Comparison of ENCODE assay signal across 9 cellular contexts in the genomic region with DNA sequence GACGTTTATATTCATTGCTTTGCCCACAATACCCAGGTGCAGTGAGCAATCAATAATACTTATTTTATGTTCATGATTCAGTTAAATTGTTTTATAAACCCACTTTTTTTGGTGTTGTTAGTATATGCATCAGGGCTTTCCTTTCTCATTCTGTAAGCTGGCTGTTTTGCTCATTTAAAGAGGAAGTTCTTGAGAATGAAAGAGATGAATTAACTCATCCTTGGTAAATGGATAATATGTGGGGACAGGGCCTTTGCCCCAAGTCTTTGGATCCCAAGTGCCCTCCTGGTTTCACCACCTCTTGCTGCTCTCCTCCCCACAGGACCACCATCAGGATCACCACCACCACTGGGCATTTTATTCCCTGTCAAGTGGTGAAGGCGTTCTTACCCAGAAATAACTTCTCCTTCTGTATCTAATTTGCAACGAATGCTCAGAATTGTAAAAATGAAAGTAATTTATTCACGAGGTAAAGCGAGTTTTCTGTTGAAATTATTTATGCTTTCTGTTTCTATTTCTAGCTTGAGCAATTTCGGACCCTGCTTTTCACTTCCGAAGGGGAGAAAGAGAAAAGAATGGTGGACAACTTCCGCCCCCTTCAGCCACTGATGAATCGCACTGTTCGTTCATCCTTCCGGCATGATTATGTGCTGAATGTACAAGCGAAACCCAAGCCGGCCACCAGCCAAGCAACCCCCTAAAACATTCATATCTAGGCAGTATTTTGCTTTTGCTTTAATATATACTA. TPM values are rescaled to one million over a fixed set of nuclear protein-coding genes. Genes with fewer than 3 reads are reported as not detected.
A peak's percentile ranks its signal among the peaks of the same experiment; 100 is the strongest.
DNase-seq lines count a peak whose midpoint lies in the region; ATAC-seq and TF ChIP-seq lines count a peak whose summit lies in the region.
"Had no signal": no experiment of that assay in that cellular context is flagged by ENCODE, and none has a peak within 500 bp of the region (broad histone marks: within the 10 kb centered on the region; RNA-seq: fewer than 3 reads in every experiment).

No MANE protein-coding gene starts in this region.

- H3K36me3 Mint-ChIP-seq in activated naive CD8-positive, alpha-beta T cell treated with anti-CD3 and anti-CD28 coated beads, Interleukin-2, amount 50 U/mL, for 24 hours (ENCODE audit: low read depth), result peaks cover 12% of the 10 kb centered on the region

- no peak overlapping the region for H3K9ac ChIP-seq in mesendoderm (ENCODE audit: low read length)

- H2BK5ac ChIP-seq in mesendoderm (ENCODE audit: low read length), result no peak overlapping the region

- H3K79me1 ChIP-seq in mesendoderm (ENCODE audit: low read length), result no peaks in the 10 kb centered on the region

- H2BK15ac ChIP-seq in mesendoderm (replicated peaks; ENCODE audit: low read depth), result no peak overlapping the region

- no peak overlapping the region for H3K23ac ChIP-seq in mesendoderm (ENCODE audit: low read length)

- peaks cover 10% of the 10 kb centered on the region for H3K4me1 Mint-ChIP-seq in activated naive CD8-positive, alpha-beta T cell treated with anti-CD3 and anti-CD28 coated beads, Interleukin-2, amount 50 U/mL, for 24 hours

- no peak overlapping the region for H3K4me2 ChIP-seq in mesendoderm (ENCODE audit: low read length)

- no peaks in the 10 kb centered on the region for H3K9me3 Mint-ChIP-seq in activated naive CD8-positive, alpha-beta T cell treated with anti-CD3 and anti-CD28 coated beads, Interleukin-2, amount 50 U/mL, for 24 hours

- DNase-seq in GM10266 (ENCODE audit: extremely low spot score) (peak; percentile 18), HuH-7 (ENCODE audit: low spot score) (no peak), LoVo (ENCODE audit: low spot score) (no peak), mesendoderm (no peak), SIG-M5 (lab: John Stamatoyannopoulos, UW) (no peak)
- peak; percentile 7 for DNase-seq in activated naive CD8-positive, alpha-beta T cell treated with anti-CD3 and anti-CD28 coated beads, Interleukin-2, amount 50 U/mL, for 24 hours

- peak overlapping the region; percentile 96 for H3K27ac Mint-ChIP-seq in activated naive CD8-positive, alpha-beta T cell treated with anti-CD3 and anti-CD28 coated beads, Interleukin-2, amount 50 U/mL, for 24 hours

- H4K5ac ChIP-seq in mesendoderm (ENCODE audit: low read length), result no peak overlapping the region

- no CpG with 5 or more reads among the region's 13 CpGs for WGBS in mesendoderm (ENCODE audit: extremely low coverage, insufficient coverage, low lambda C conversion rate)

- no peak overlapping the region for H2BK120ac ChIP-seq in mesendoderm (ENCODE audit: low read depth, low read length)

- H3K56ac ChIP-seq in mesendoderm (ENCODE audit: low read length), result no peak overlapping the region

- H2AK5ac ChIP-seq in mesendoderm (ENCODE audit: low read length), result no peak overlapping the region

- no peaks in the 10 kb centered on the region for H3K79me2 ChIP-seq in mesendoderm (ENCODE audit: control insufficient read depth, insufficient read depth, low read length)

- ATAC-seq in GM19467 (IDR thresholded peaks at IDR 0.05; ENCODE audit: unreplicated experiment) (peak; percentile 76), HG03432 (IDR thresholded peaks at IDR 0.05; ENCODE audit: unreplicated experiment) (peak; percentile 92)
- ATAC-seq in activated naive CD8-positive, alpha-beta T cell treated with anti-CD3 and anti-CD28 coated beads, Interleukin-2, amount 50 U/mL, for 24 hours, result no peak

- no peak overlapping the region for H4K8ac ChIP-seq in mesendoderm (ENCODE audit: low read depth, low read length)

- no peaks in the 10 kb centered on the region for H3K27me3 Mint-ChIP-seq in activated naive CD8-positive, alpha-beta T cell treated with anti-CD3 and anti-CD28 coated beads, Interleukin-2, amount 50 U/mL, for 24 hours

- H3K4ac ChIP-seq in mesendoderm (ENCODE audit: low read depth, low read length), result no peak overlapping the region

- H3K27ac ChIP-seq in mesendoderm (ENCODE audit: low read depth, low read length), result no peak overlapping the region
- H3K27ac ChIP-seq: cardiac muscle cell had no signal

- no peak overlapping the region for H3K18ac ChIP-seq in mesendoderm (ENCODE audit: low read length)

- H3K36me3 ChIP-seq in mesendoderm (ENCODE audit: control insufficient read depth, insufficient read depth, low read length), result no peaks in the 10 kb centered on the region

- H3K27me3 ChIP-seq in mesendoderm (ENCODE audit: insufficient read depth, low read length, poor library complexity), result no peaks in the 10 kb centered on the region
- H3K27me3 ChIP-seq: cardiac muscle cell had no signal

- no peaks in the 10 kb centered on the region for H3K4me1 ChIP-seq in mesendoderm (ENCODE audit: control insufficient read depth, low read depth, low read length)

- no peak for TF ChIP-seq CTCF in GM10266 (IDR thresholded peaks at IDR 0.05; ENCODE audit: control insufficient read depth, insufficient read depth, low read depth, missing control alignments)

- H3K4me3 Mint-ChIP-seq in activated naive CD8-positive, alpha-beta T cell treated with anti-CD3 and anti-CD28 coated beads, Interleukin-2, amount 50 U/mL, for 24 hours, result peak overlapping the region; percentile 75

- no peak overlapping the region for H3K4me3 ChIP-seq in mesendoderm (ENCODE audit: low read length)
- H3K4me3 ChIP-seq: cardiac muscle cell had no signal

RNA-seq across cellular contexts. Expression of gene ZRSR2, which starts 8.1 kb away (rescaled TPM):
- 12.3 TPM for polyA plus RNA-seq in mesendoderm (2013, experiment 1 of 2)
- polyA plus RNA-seq in mesendoderm (2013, experiment 2 of 2), result 12.9 TPM

RNA-seq across cellular contexts. Expression of gene CA5B, which starts 44.1 kb away (rescaled TPM):
- 4.1 TPM for polyA plus RNA-seq in mesendoderm (2013, experiment 1 of 2)
- polyA plus RNA-seq in mesendoderm (2013, experiment 2 of 2), result 3.2 TPM

Comparison
In these comparisons a context has a peak if more than half of its experiments do, and no peak if none do; other contexts are left out.
1. DNase-seq: peak in GM10266 (single experiment) and activated naive CD8-positive, alpha-beta T cell treated with anti-CD3 and anti-CD28 coated beads, Interleukin-2, amount 50 U/mL, for 24 hours (single experiment); none in HuH-7 (single experiment), LoVo (single experiment), mesendoderm (single experiment) and SIG-M5 (single experiment).